Comparison of ENCODE assay signal across 21 cellular contexts in the genomic region with DNA sequence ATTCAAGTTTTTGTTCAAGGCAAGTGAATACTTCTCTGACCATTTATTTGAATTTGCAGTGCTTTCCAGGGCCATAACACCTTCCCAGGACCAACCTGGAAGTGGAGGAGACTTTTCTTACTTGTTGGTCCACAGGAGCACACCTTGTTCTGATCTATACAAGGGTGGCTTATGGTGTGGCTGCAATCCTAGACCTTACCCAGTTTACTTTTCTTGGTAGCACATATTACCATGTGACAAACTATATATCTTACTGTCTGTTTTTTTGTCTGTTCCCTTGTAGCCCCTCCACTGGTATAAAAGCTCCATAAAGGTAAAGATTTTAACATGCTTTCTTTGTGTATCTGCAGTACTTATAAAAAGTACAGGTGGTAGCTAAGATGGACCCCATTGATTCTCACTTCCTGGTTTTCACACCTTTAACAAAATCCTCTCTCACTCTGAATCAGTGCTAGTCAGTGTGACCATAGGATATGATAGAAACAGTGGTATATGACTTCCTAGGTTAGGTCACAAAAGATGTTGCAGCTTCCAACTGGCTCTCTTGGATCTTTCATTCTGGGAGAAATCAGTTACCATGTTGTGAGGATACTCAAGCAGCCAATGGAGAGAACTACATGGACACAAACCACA. TPM values are rescaled to one million over a fixed set of nuclear protein-coding genes. Genes with fewer than 3 reads are reported as not detected.
A peak's percentile ranks its signal among the peaks of the same experiment; 100 is the strongest.
DNase-seq lines count a peak whose midpoint lies in the region; ATAC-seq, FAIRE-seq and TF ChIP-seq lines count a peak whose summit lies in the region.
"Had no signal": no experiment of that assay in that cellular context is flagged by ENCODE, and none has a peak within 500 bp of the region (broad histone marks: within the 10 kb centered on the region; RNA-seq: fewer than 3 reads in every experiment).

No MANE protein-coding gene starts in this region.

- CTCF ChIA-PET in A549 (lab: Yijun Ruan, JAX), result interaction anchor here (0.6 to 10.6 kb wide), 16 partner anchors 10 to 1184 kb away, joined by 3 to 176 read pairs (median 16); a partner anchor contains a TSS
- CTCF ChIA-PET in activated CD4-positive, alpha-beta T cell treated with anti-CD3 and anti-CD28 coated beads, Interleukin-2, amount 10 ng/mL, durations not matched to agents 7 days and 5 days (lab: Charles Lee), result no interaction called here

- TF ChIP-seq POLR2A in A549 (IDR thresholded peaks at IDR 0.05; ENCODE audit: low read length), result no peak

- H3K27ac Mint-ChIP-seq in activated CD4-positive, alpha-beta T cell treated with anti-CD3 and anti-CD28 coated beads, Interleukin-2, amount 10 ng/mL, durations not matched to agents 7 days and 5 days, result no peak overlapping the region
- H3K27ac Mint-ChIP-seq: activated T-cell treated with anti-CD3 and anti-CD28 coated beads, Interleukin-2, amount 50 U/mL, for 24 hours; CD4-positive, alpha-beta memory T cell; T-helper 1 cell treated with Interleukin-12 subunit alpha and Interleukin-12 subunit beta and Interleukin-4 antibody, amounts not matched to agents 30 μg/mL and 1 μg/mL, for 36 hours had no signal

- no peak for TF ChIP-seq RAD21 in A549 (conservative IDR thresholded peaks at IDR 0.05 in 1 of 2, IDR thresholded peaks at IDR 0.05 in 1 of 2)

- H3K9me3 ChIP-seq in A549, result no peaks in the 10 kb centered on the region
- H3K9me3 ChIP-seq: gastroesophageal sphincter had no signal

- DNase-seq in A549 (ENCODE audit: low read depth in 1 of 2, low spot score in 1 of 2) (no peak), GM19239 (ENCODE audit: insufficient read length, low spot score) (no peak), NCI-H748 treated with DMSO at 0.1 percent for 48 hours (lab: John Stamatoyannopoulos, UW) (no peak), DMS79 (lab: John Stamatoyannopoulos, UW) (no peak), HUDEP-2 (lab: John Stamatoyannopoulos, UW; ENCODE audit: unreplicated experiment in 76 of 76) (no peak)
- no peak for DNase-seq in activated CD4-positive, alpha-beta T cell treated with anti-CD3 and anti-CD28 coated beads, Interleukin-2, amount 10 ng/mL, durations not matched to agents 7 days and 5 days
- DNase-seq: activated CD4-positive, alpha-beta T cell treated with anti-CD3 and anti-CD28 coated beads for 1 hour; activated T-cell treated with anti-CD3 and anti-CD28 coated beads, Interleukin-2, amount 50 U/mL, for 24 hours; CD4-positive, alpha-beta memory T cell; cerebellar nuclear complex; midbrain; NCI-H2227 treated with DMSO at 0.1 percent for 48 hours had no signal

- H3K4me1 Mint-ChIP-seq in activated CD4-positive, alpha-beta T cell treated with anti-CD3 and anti-CD28 coated beads, Interleukin-2, amount 10 ng/mL, durations not matched to agents 7 days and 5 days, result no peaks in the 10 kb centered on the region
- H3K4me1 Mint-ChIP-seq: CD4-positive, alpha-beta memory T cell had no signal

- H3K4me1 ChIP-seq in A549, result peaks cover 34% of the 10 kb centered on the region
- H3K4me1 ChIP-seq: gastroesophageal sphincter had no signal

- H3K27ac ChIP-seq in A549, result peak overlapping the region in 1 of 2 experiments; percentile 92; a peak in 4 of 6 replicates
- H3K27ac ChIP-seq: 22Rv1, gastroesophageal sphincter had no signal

- TF ChIP-seq EP300 in A549 (IDR thresholded peaks at IDR 0.05), result no peak

- TF ChIP-seq CTCF in A549 (IDR thresholded peaks at IDR 0.05), result no peak

- peak; percentile 59 for FAIRE-seq in A549 (lab: Jason Lieb, UNC)
- FAIRE-seq in GM19239 (lab: Jason Lieb, UNC), result peak; percentile 59
- FAIRE-seq: endothelial cell of umbilical vein, islet of Langerhans, RCC 7860 had no signal

- POLR2A ChIA-PET in A549 (lab: Yijun Ruan, JAX), result interaction anchor here (0.8 kb wide), 1 partner anchor 84 kb away, joined by 3 read pairs; a partner anchor contains a TSS
- POLR2A ChIA-PET in activated CD4-positive, alpha-beta T cell treated with anti-CD3 and anti-CD28 coated beads, Interleukin-2, amount 10 ng/mL, durations not matched to agents 7 days and 5 days (lab: Charles Lee), result no interaction called here

- no peak overlapping the region for H3K4me3 Mint-ChIP-seq in activated CD4-positive, alpha-beta T cell treated with anti-CD3 and anti-CD28 coated beads, Interleukin-2, amount 10 ng/mL, durations not matched to agents 7 days and 5 days
- H3K4me3 Mint-ChIP-seq: activated T-cell treated with anti-CD3 and anti-CD28 coated beads, Interleukin-2, amount 50 U/mL, for 24 hours; CD4-positive, alpha-beta memory T cell; T-helper 1 cell treated with Interleukin-12 subunit alpha and Interleukin-12 subunit beta and Interleukin-4 antibody, amounts not matched to agents 30 μg/mL and 1 μg/mL, for 36 hours had no signal

- ATAC-seq in A549, result no peak
- ATAC-seq in GM21786 (IDR thresholded peaks at IDR 0.05; ENCODE audit: unreplicated experiment), result peak; percentile 66
- peak; percentile 57 for ATAC-seq in HG03175 (IDR thresholded peaks at IDR 0.05; ENCODE audit: unreplicated experiment)
- ATAC-seq: gastroesophageal sphincter had no signal

- no peaks in the 10 kb centered on the region for H3K36me3 Mint-ChIP-seq in activated CD4-positive, alpha-beta T cell treated with anti-CD3 and anti-CD28 coated beads, Interleukin-2, amount 10 ng/mL, durations not matched to agents 7 days and 5 days (ENCODE audit: low read depth)
- H3K36me3 Mint-ChIP-seq: CD4-positive, alpha-beta memory T cell had no signal

- H3K4me2 ChIP-seq in A549, result no peak overlapping the region

- H3K9me3 Mint-ChIP-seq in activated CD4-positive, alpha-beta T cell treated with anti-CD3 and anti-CD28 coated beads, Interleukin-2, amount 10 ng/mL, durations not matched to agents 7 days and 5 days, result no peaks in the 10 kb centered on the region
- H3K9me3 Mint-ChIP-seq: activated T-cell treated with anti-CD3 and anti-CD28 coated beads, Interleukin-2, amount 50 U/mL, for 24 hours; CD4-positive, alpha-beta memory T cell; T-helper 1 cell treated with Interleukin-12 subunit alpha and Interleukin-12 subunit beta and Interleukin-4 antibody, amounts not matched to agents 30 μg/mL and 1 μg/mL, for 36 hours had no signal

- no peaks in the 10 kb centered on the region for H3K27me3 Mint-ChIP-seq in activated CD4-positive, alpha-beta T cell treated with anti-CD3 and anti-CD28 coated beads, Interleukin-2, amount 10 ng/mL, durations not matched to agents 7 days and 5 days

- no peak overlapping the region for H3K4me3 ChIP-seq in A549
- H3K4me3 ChIP-seq: gastroesophageal sphincter had no signal

TF ChIP-seq in A549, 52 proteins besides CTCF, POLR2A, EP300 and RAD21:
- TF ChIP-seq SREBF2 (IDR thresholded peaks at IDR 0.05) (no peak), FOSB (CRISPR knock-in tag; IDR thresholded peaks at IDR 0.05) (no peak), JUN (IDR thresholded peaks at IDR 0.05) (no peak)
- TF ChIP-seq, protein P1, sequence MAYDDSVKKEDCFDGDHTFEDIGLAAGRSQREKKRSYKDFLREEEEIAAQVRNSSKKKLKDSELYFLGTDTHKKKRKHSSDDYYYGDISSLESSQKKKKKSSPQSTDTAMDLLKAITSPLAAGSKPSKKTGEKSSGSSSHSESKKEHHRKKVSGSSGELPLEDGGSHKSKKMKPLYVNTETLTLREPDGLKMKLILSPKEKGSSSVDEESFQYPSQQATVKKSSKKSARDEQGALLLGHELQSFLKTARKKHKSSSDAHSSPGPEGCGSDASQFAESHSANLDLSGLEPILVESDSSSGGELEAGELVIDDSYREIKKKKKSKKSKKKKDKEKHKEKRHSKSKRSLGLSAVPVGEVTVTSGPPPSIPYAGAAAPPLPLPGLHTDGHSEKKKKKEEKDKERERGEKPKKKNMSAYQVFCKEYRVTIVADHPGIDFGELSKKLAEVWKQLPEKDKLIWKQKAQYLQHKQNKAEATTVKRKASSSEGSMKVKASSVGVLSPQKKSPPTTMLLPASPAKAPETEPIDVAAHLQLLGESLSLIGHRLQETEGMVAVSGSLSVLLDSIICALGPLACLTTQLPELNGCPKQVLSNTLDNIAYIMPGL (CRISPR knock-in tag; IDR thresholded peaks at IDR 0.05; ENCODE audit: borderline replicate concordance), result no peak

RNA-seq across cellular contexts. Expression of a gene that starts 5.6 kb away (rescaled TPM):
- polyA plus RNA-seq in A549 (2011; rRNA removed), result 3.1 TPM in 2 replicates
- polyA plus RNA-seq in A549 (2012; cell fraction: cytosol; rRNA removed), result 0.46 and 0.52 TPM in 2 replicates
- 0.32 and 0.47 TPM in 2 replicates for polyA plus RNA-seq in A549 (2012; cell fraction: nucleus; rRNA removed)
- polyA plus RNA-seq in A549 (2017; fragmentation: RNase III; extraction: RNeasy Plus Mini Kit Qiagen cat#74134 plus additional on column Dnase treatment), result 0.80 to 1.4 TPM (median 1.00 TPM) in 3 replicates
- polyA minus RNA-seq in A549 (2011; rRNA and poly(A)+ RNA removed), result 2.9 and 4.2 TPM in 2 replicates
- not detected for total RNA-seq in activated CD4-positive, alpha-beta T cell treated with anti-CD3 and anti-CD28 coated beads, Interleukin-2, amount 10 ng/mL, durations not matched to agents 7 days and 5 days
- total RNA-seq: CD4-positive, alpha-beta memory T cell; endothelial cell of umbilical vein; gastroesophageal sphincter; osteocyte had no signal
- polyA plus RNA-seq: CD4-positive, alpha-beta memory T cell; endothelial cell of umbilical vein had no signal

RNA-seq across cellular contexts. Expression of a gene that starts 45.3 kb away (rescaled TPM):
- polyA plus RNA-seq in A549 (2011; rRNA removed) (829 TPM in 2 replicates), A549 (2017; fragmentation: RNase III; extraction: RNeasy Plus Mini Kit Qiagen cat#74134 plus additional on column Dnase treatment) (325 to 395 TPM (median 381 TPM) in 3 replicates)
- polyA plus RNA-seq in A549 (2012; cell fraction: cytosol; rRNA removed), result 164 and 181 TPM in 2 replicates
- 144 and 182 TPM in 2 replicates for polyA plus RNA-seq in A549 (2012; cell fraction: nucleus; rRNA removed)
- 137 and 147 TPM in 2 replicates for polyA minus RNA-seq in A549 (2011; rRNA and poly(A)+ RNA removed)
- total RNA-seq in activated CD4-positive, alpha-beta T cell treated with anti-CD3 and anti-CD28 coated beads, Interleukin-2, amount 10 ng/mL, durations not matched to agents 7 days and 5 days, result 1 to 10 TPM; 3.3 to 4.2 TPM

Comparison
In these comparisons a context has a peak if more than half of its experiments do, and no peak if none do; other contexts are left out.
1. ATAC-seq: peak in GM21786 (single experiment) and HG03175 (single experiment); none in A549 (0 of 2).